11 cellular contexts compared by ENCODE assay signal in genomic region chr6:11115808-11116536, GRCh38. TPM values are rescaled to one million over a fixed set of nuclear protein-coding genes. Genes with fewer than 3 reads are reported as not detected.
DNase-seq lines count a peak whose midpoint lies in the region; ATAC-seq, FAIRE-seq and TF ChIP-seq lines count a peak whose summit lies in the region.
"Not testable (repeated sequence)": the region's sequence is repeated elsewhere in the genome, so short reads cannot be mapped to it uniquely, and the experiment has no call there.
"Had no signal": no experiment of that assay in that cellular context is flagged by ENCODE, and none has a peak within 500 bp of the region (broad histone marks: within the 10 kb centered on the region; RNA-seq: fewer than 3 reads in every experiment).

No MANE protein-coding gene starts in this region.

- H3K9me3 ChIP-seq in left lung, result not testable (repeated sequence)

- FAIRE-seq in H54 (lab: Jason Lieb, UNC), result peak; percentile 66
- peak; percentile 90 for FAIRE-seq in RCC 7860 (lab: Jason Lieb, UNC)

- DNase-seq in DMS53 (lab: John Stamatoyannopoulos, UW) (peak; percentile 37), H54 (ENCODE audit: insufficient read length, low spot score) (peak; percentile 26), HT-29 (ENCODE audit: low spot score) (peak; percentile 19), RCC 7860 (ENCODE audit: low spot score) (peak; percentile 78), epithelial cell of prostate (ENCODE audit: low read depth, low spot score) (peak; percentile 58)
- peak in 1 of 2 donors; percentile 9 for DNase-seq in activated T-cell treated with anti-CD3 and anti-CD28 coated beads, Interleukin-2, amount 50 U/mL, for 72 hours
- DNase-seq in left lung, result not testable (repeated sequence)
- DNase-seq in stimulated activated naive CD8-positive, alpha-beta T cell treated with anti-CD3 and anti-CD28 coated beads, Interleukin-15, Interleukin-2, amounts not matched to agents 100 U/mL and 50 U/mL, for 24 hours, result peak; percentile 22

- not testable (repeated sequence) for H3K36me3 Mint-ChIP-seq in activated T-cell treated with anti-CD3 and anti-CD28 coated beads, Interleukin-2, amount 50 U/mL, for 72 hours (ENCODE audit: insufficient read depth in 2 of 2)

- H3K4me3 Mint-ChIP-seq in activated T-cell treated with anti-CD3 and anti-CD28 coated beads, Interleukin-2, amount 50 U/mL, for 72 hours, result peak overlapping the region; percentile 8 to 47

- intact Hi-C loops in left lung (cut with DNase I), result not testable (repeated sequence)

- not testable (repeated sequence) for H3K9me3 Mint-ChIP-seq in activated T-cell treated with anti-CD3 and anti-CD28 coated beads, Interleukin-2, amount 50 U/mL, for 72 hours

- peak overlapping the region; percentile 33 for H3K27ac ChIP-seq in epithelial cell of prostate
- not testable (repeated sequence) for H3K27ac ChIP-seq in left lung

- H3K27ac Mint-ChIP-seq in activated T-cell treated with anti-CD3 and anti-CD28 coated beads, Interleukin-2, amount 50 U/mL, for 72 hours, result peak overlapping the region; percentile 57

- H3K36me3 ChIP-seq in left lung, result not testable (repeated sequence)

- TF ChIP-seq POLR2A in H54 (IDR thresholded peaks at IDR 0.05; ENCODE audit: low read depth, low read length), result not testable (repeated sequence)

- TF ChIP-seq CTCF in left lung (IDR thresholded peaks at IDR 0.05), result not testable (repeated sequence)

- not testable (repeated sequence) for H3K27me3 ChIP-seq in left lung

- H3K4me1 Mint-ChIP-seq in activated T-cell treated with anti-CD3 and anti-CD28 coated beads, Interleukin-2, amount 50 U/mL, for 72 hours (ENCODE audit: low read depth), result peaks cover 38% of the 10 kb centered on the region

- not testable (repeated sequence) for H3K4me1 ChIP-seq in left lung

- peak; percentile 76 to 93 for ATAC-seq in activated T-cell treated with anti-CD3 and anti-CD28 coated beads, Interleukin-2, amount 50 U/mL, for 72 hours (replicated peaks in 1 of 2)
- peak; percentile 54 for ATAC-seq in left lung
- ATAC-seq in stimulated activated naive CD8-positive, alpha-beta T cell treated with anti-CD3 and anti-CD28 coated beads, Interleukin-15, Interleukin-2, amounts not matched to agents 100 U/mL and 50 U/mL, for 24 hours, result peak; percentile 92

- not testable (repeated sequence) for H3K27me3 Mint-ChIP-seq in activated T-cell treated with anti-CD3 and anti-CD28 coated beads, Interleukin-2, amount 50 U/mL, for 72 hours (ENCODE audit: low read depth)

- H3K4me3 ChIP-seq in left lung, result not testable (repeated sequence)

RNA-seq across cellular contexts. Expression of gene ERVFRD-1, which starts 4.4 kb away (rescaled TPM):
- not detected in 2 replicates for total RNA-seq in HT-29 (2014; rRNA removed; shearing (Covaris generic))
- total RNA-seq in activated T-cell treated with anti-CD3 and anti-CD28 coated beads, Interleukin-2, amount 50 U/mL, for 72 hours, result not detected
- total RNA-seq in left lung, result under 1 TPM in 1 of 2 donors, not detected in 1; 0.09 TPM
- total RNA-seq: cardiac septum, Peyer's patch, WTC11 had no signal

RNA-seq across cellular contexts. Expression of gene SMIM13, which starts 22.3 kb away (rescaled TPM):
- 4.4 and 6.7 TPM in 2 replicates for total RNA-seq in HT-29 (2014; rRNA removed; shearing (Covaris generic))
- 1 to 10 TPM; 9.1 to 9.9 TPM for total RNA-seq in activated T-cell treated with anti-CD3 and anti-CD28 coated beads, Interleukin-2, amount 50 U/mL, for 72 hours
- 10 to 100 TPM in 1 of 2 donors, 1 to 10 TPM in 1; 9.6 to 12.9 TPM for total RNA-seq in left lung
